ENCODE assay signal across 9 cellular contexts in genomic region chr12:46585854-46586621, GRCh38.
DNase-seq lines count a peak whose midpoint lies in the region; ATAC-seq and TF ChIP-seq lines count a peak whose summit lies in the region.
"Had no signal": no experiment of that assay in that cellular context is flagged by ENCODE, and none has a peak within 500 bp of the region (broad histone marks: within the 10 kb centered on the region; RNA-seq: fewer than 3 reads in every experiment).

No MANE protein-coding gene starts in this region.

- no peaks in the 10 kb centered on the region for H3K23me2 ChIP-seq in H9 (ENCODE audit: insufficient read length, low read depth, low read length, poor library complexity, severe bottlenecking)

- no peak overlapping the region for H2AFZ ChIP-seq in H9 (ENCODE audit: low read length)

- peak overlapping the region; percentile 60 for H3K18ac ChIP-seq in H9 (ENCODE audit: insufficient read length, low read depth, low read length)

- WGBS in H9 (ENCODE audit: extremely low coverage, insufficient read length, low lambda C conversion rate) = no CpG with 5 or more reads among the region's 7 CpGs

- H4K20me1 ChIP-seq in H9 (ENCODE audit: control insufficient read depth, insufficient read depth, insufficient read length) = no peaks in the 10 kb centered on the region

- no peak overlapping the region for H2BK120ac ChIP-seq in H9 (ENCODE audit: low read depth, low read length, poor library complexity, severe bottlenecking)

- H3K56ac ChIP-seq in H9 (ENCODE audit: insufficient read length, low read depth, low read length) = no peak overlapping the region

- no peak overlapping the region for H2BK20ac ChIP-seq in H9 (ENCODE audit: low read depth, low read length, poor library complexity, severe bottlenecking)

- no peaks in the 10 kb centered on the region for H3K79me1 ChIP-seq in H9 (ENCODE audit: insufficient read depth, low read depth, low read length, poor library complexity, severe bottlenecking)

- no peak overlapping the region for H3K4me2 ChIP-seq in H9 (ENCODE audit: insufficient read depth, insufficient read length, low read length)

- H2AK5ac ChIP-seq in H9 (ENCODE audit: insufficient read length, low read length) = no peak overlapping the region

- H3K27me3 ChIP-seq in H9 (ENCODE audit: insufficient read depth, low read length) (no peaks in the 10 kb centered on the region), adipocyte (replicated peaks; ENCODE audit: control insufficient read depth, insufficient read depth, low read length) (no peaks in the 10 kb centered on the region), H7 (ENCODE audit: control insufficient read depth, insufficient read depth, low read length) (no peaks in the 10 kb centered on the region)
- H3K27me3 ChIP-seq: neutrophil had no signal

- H3K4ac ChIP-seq in H9 (ENCODE audit: low read depth, low read length) = no peak overlapping the region

- H3K9me3 ChIP-seq in H9 (ENCODE audit: control insufficient read depth, low read depth, low read length) (no peaks in the 10 kb centered on the region), adipocyte (ENCODE audit: control insufficient read depth, low read length) (peaks cover 13% of the 10 kb centered on the region)
- H3K9me3 ChIP-seq: neutrophil had no signal

- H3K23ac ChIP-seq in H9 (ENCODE audit: insufficient read length, low read depth, low read length) = no peak overlapping the region

- H4K8ac ChIP-seq in H9 (replicated peaks; ENCODE audit: insufficient read length, low read depth, low read length) = no peak overlapping the region

- H3K4me1 ChIP-seq in H9 (ENCODE audit: insufficient read depth, low read length) (no peaks in the 10 kb centered on the region; the same call in 1 of the 2 replicates), adipocyte (ENCODE audit: control insufficient read depth, insufficient read depth, low read length) (no peaks in the 10 kb centered on the region)

- H3K9me3 Mint-ChIP-seq in H9 = peaks cover 33 to 39% of the 10 kb centered on the region in 2 experiments

- H3T11ph ChIP-seq in H9 (ENCODE audit: low read length) = no peak overlapping the region

- no peak overlapping the region for H4K5ac ChIP-seq in H9 (ENCODE audit: insufficient read length, low read depth, low read length)

- H3K4me3 Mint-ChIP-seq in H9 = no peak overlapping the region; a peak in 1 of 5 replicates

- no peak overlapping the region for H4K91ac ChIP-seq in H9 (ENCODE audit: insufficient read length, low read depth, low read length)

- H3K4me3 ChIP-seq in adipocyte (ENCODE audit: low read length) (no peak overlapping the region), H7 (ENCODE audit: insufficient read depth, low read depth, low read length) (no peak overlapping the region)

- H2BK5ac ChIP-seq in H9 (ENCODE audit: insufficient read length, low read length) = no peak overlapping the region

- peak overlapping the region; percentile 58; the same call in 1 of the 2 replicates for H3K14ac ChIP-seq in H9 (ENCODE audit: insufficient read depth, low read length)

- no peak for TF ChIP-seq CTCF in H9 (conservative IDR thresholded peaks at IDR 0.05)
- TF ChIP-seq CTCF in GM20000 (IDR thresholded peaks at IDR 0.05; ENCODE audit: extremely low read depth, missing control alignments) = no peak

- no peak for TF ChIP-seq POLR2A in erythroblast (IDR thresholded peaks at IDR 0.05; ENCODE audit: low read length)

- H2BK12ac ChIP-seq in H9 (ENCODE audit: insufficient read length, low read depth, low read length) = peak overlapping the region; percentile 74

- no peak overlapping the region; the same call in 1 of the 2 replicates for H2BK15ac ChIP-seq in H9 (ENCODE audit: low read depth, low read length)

- no peak overlapping the region for H3K27ac ChIP-seq in H9 (ENCODE audit: insufficient read length, low read depth, low read length)
- H3K27ac ChIP-seq: neutrophil had no signal

- no peaks in the 10 kb centered on the region for H3K36me3 ChIP-seq in adipocyte (ENCODE audit: control insufficient read depth, insufficient read depth, low read length, severe bottlenecking)
- no peaks in the 10 kb centered on the region for H3K36me3 ChIP-seq in H7 (replicated peaks; ENCODE audit: control insufficient read depth, insufficient read depth, low read length)
- H3K36me3 ChIP-seq: neutrophil had no signal

- H3K4me1 Mint-ChIP-seq in H9 = peaks cover 20% of the 10 kb centered on the region in 2 experiments

- no peaks in the 10 kb centered on the region for H3K79me2 ChIP-seq in H9 (ENCODE audit: insufficient read depth, low read length)

- H3K9ac ChIP-seq in H9 (ENCODE audit: extremely low read depth, insufficient read length, low read length) (no peak overlapping the region), adipocyte (ENCODE audit: low read length) (no peak overlapping the region)

- H3K36me3 Mint-ChIP-seq in H9 (ENCODE audit: insufficient read depth in 1 of 3, low read depth in 3 of 3) = peaks cover 36 to 39% (median 36%) of the 10 kb centered on the region in 3 experiments

- no peaks in the 10 kb centered on the region for H3K27me3 Mint-ChIP-seq in H9 (ENCODE audit: low read depth)

- DNase-seq in H9 = peak; percentile 85
- DNase-seq in NCI-H69 (lab: John Stamatoyannopoulos, UW) = peak; percentile 77
- peak; percentile 52 for DNase-seq in adipocyte (ENCODE audit: low read depth)
- DNase-seq in mucosa of gallbladder (ENCODE audit: low spot score) = peak; percentile 63
- DNase-seq in H7 = no peak
- no peak for DNase-seq in GM20000 (ENCODE audit: low spot score)
- DNase-seq in erythroblast (lab: John Stamatoyannopoulos, UW) = no peak

- peak overlapping the region in 1 of 3 experiments; percentile 76; a peak in 2 of 7 replicates for H3K27ac Mint-ChIP-seq in H9

- no peak for ATAC-seq in GM18861 (IDR thresholded peaks at IDR 0.05; ENCODE audit: unreplicated experiment)

Comparison
In these comparisons a context has a peak if more than half of its experiments do, and no peak if none do; other contexts are left out.
1. DNase-seq: peak in H9 (single experiment), NCI-H69 (single experiment), adipocyte (single experiment) and mucosa of gallbladder (single experiment); none in H7 (single experiment), GM20000 (single experiment) and erythroblast (0 of 2).